In the genomic region with DNA sequence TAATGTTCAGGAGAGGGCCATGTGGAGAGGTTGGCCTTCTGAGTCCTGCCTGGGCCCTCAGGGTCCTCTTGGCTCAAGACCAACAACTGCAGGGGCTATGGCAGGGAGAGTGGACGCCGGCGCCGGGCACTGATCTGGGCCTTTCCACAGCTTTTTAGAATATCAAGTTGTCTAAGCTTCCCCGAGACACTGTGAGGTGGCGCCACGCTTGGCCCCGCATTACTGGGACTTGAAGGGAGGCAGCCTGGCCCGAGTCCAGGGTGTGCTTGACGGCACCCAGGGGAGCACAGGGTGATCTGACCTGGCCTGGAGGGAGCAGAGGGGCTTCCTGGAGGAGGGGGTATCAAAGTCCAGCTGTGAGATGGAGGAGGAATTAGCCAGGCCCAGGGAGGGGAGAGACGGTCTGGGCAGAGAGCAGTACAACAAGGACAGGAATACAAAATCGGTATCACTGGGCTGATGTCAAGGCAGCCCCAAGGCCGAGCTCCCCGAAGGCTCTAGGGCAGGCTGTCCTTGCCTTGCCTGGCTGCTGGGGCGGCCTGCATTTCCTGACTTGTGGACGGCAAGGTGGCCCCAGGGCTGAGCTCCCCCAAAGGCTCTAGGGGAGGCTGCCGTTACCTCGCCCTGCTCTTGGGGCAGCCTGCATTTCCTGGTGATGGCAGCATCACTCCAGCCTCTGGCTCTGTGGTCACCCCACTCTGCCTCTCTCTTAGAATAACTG, we compare ENCODE assay signal across 23 cellular contexts. TPM values are rescaled to one million over a fixed set of nuclear protein-coding genes. Genes with fewer than 3 reads are reported as not detected.
A peak's percentile ranks its signal among the peaks of the same experiment; 100 is the strongest.
DNase-seq lines count a peak whose midpoint lies in the region; ATAC-seq and TF ChIP-seq lines count a peak whose summit lies in the region.
"Had no signal": no experiment of that assay in that cellular context is flagged by ENCODE, and none has a peak within 500 bp of the region (broad histone marks: within the 10 kb centered on the region; RNA-seq: fewer than 3 reads in every experiment).

No MANE protein-coding gene starts in this region.

- H3K36me3 Mint-ChIP-seq in progenitor cell of endocrine pancreas (ENCODE audit: insufficient read depth): no peaks in the 10 kb centered on the region

- 82% methylated on average over 18 of the region's 18 CpGs for WGBS in right cardiac atrium
- 91% methylated on average over 18 of the region's 18 CpGs for WGBS in thymus
- WGBS in SK-N-SH (ENCODE audit: low lambda C conversion rate): 86% methylated on average over 10 of the region's 18 CpGs

- H3F3A ChIP-seq in SK-N-SH (replicated peaks; ENCODE audit: insufficient read depth): no peaks in the 10 kb centered on the region

- H3K9ac ChIP-seq in SK-N-SH: no peak overlapping the region

- no peak overlapping the region for H3K4me3 ChIP-seq in right cardiac atrium (ENCODE audit: low read length)
- H3K4me3 ChIP-seq in thymus (ENCODE audit: low read length): no peak overlapping the region
- H3K4me3 ChIP-seq in SK-N-SH (ENCODE audit: low read depth in 2 of 2, low read length in 1 of 2): no peak overlapping the region
- H3K4me3 ChIP-seq: Peyer's patch, SJCRH30 had no signal

- H3K4me2 ChIP-seq in SK-N-SH: no peak overlapping the region

- H3K27ac ChIP-seq in right cardiac atrium (ENCODE audit: low read length): no peak overlapping the region
- peak overlapping the region; percentile 27 for H3K27ac ChIP-seq in caudate nucleus (ENCODE audit: low read depth, low read length)
- peak overlapping the region; percentile 56 for H3K27ac ChIP-seq in thymus (ENCODE audit: low read depth)
- H3K27ac ChIP-seq in SK-N-SH (ENCODE audit: low read depth in 2 of 2, low read length in 1 of 2): no peak overlapping the region
- H3K27ac ChIP-seq: Peyer's patch, SJCRH30 had no signal

- TF ChIP-seq EP300 in SK-N-SH (IDR thresholded peaks at IDR 0.05; ENCODE audit: borderline replicate concordance in 1 of 2, low read depth in 1 of 2, low read length in 1 of 2): no peak

- H3K9me2 ChIP-seq in SK-N-SH: no peaks in the 10 kb centered on the region

- TF ChIP-seq RAD21 in SK-N-SH (IDR thresholded peaks at IDR 0.05; ENCODE audit: low read length): no peak

- H3K4me1 ChIP-seq in right cardiac atrium (ENCODE audit: control insufficient read depth, insufficient read depth, low read length) (no peaks in the 10 kb centered on the region), thymus (ENCODE audit: control insufficient read depth, insufficient read depth, low read length) (peaks cover 29% of the 10 kb centered on the region), SK-N-SH (ENCODE audit: control insufficient read depth in 1 of 2, insufficient read depth in 2 of 2, low read depth in 1 of 2, low read length in 1 of 2) (peaks cover 0 to 31% of the 10 kb centered on the region in 2 experiments; a peak in 1 of 4 replicates)
- H3K4me1 ChIP-seq: Peyer's patch had no signal

- no peaks in the 10 kb centered on the region for H3K27me3 Mint-ChIP-seq in progenitor cell of endocrine pancreas

- DNase-seq in right cardiac atrium (peak in 2 of 3 donors; percentile 43 to 46), left ventricle myocardium superior (no peak), caudate nucleus (lab: John Stamatoyannopoulos, UW) (no peak), progenitor cell of endocrine pancreas (ENCODE audit: low spot score, unreplicated experiment) (no peak), hepatic stellate cell (ENCODE audit: low spot score) (no peak), SK-N-SH (no peak)
- DNase-seq: AML-193, DMS53, EL, GF-D8, GOT3, NCI-H1105, NCI-H2029 treated with DMSO at 0.1 percent for 48 hours, NCI-H226, NCI-H510A treated with DMSO at 0.1 percent for 48 hours, NCI-H748 treated with DMSO at 0.1 percent for 48 hours, Peyer's patch, SJCRH30 had no signal

- no peaks in the 10 kb centered on the region for H3K36me3 ChIP-seq in thymus (ENCODE audit: control insufficient read depth, insufficient read depth)
- H3K36me3 ChIP-seq in SK-N-SH (replicated peaks in 1 of 2; ENCODE audit: control insufficient read depth in 1 of 2, insufficient read depth in 2 of 2, low read length in 1 of 2): no peaks in the 10 kb centered on the region
- H3K36me3 ChIP-seq: Peyer's patch, SJCRH30 had no signal

- no peaks in the 10 kb centered on the region for H4K20me1 ChIP-seq in SK-N-SH (ENCODE audit: insufficient read depth)

- H3K27ac Mint-ChIP-seq in progenitor cell of endocrine pancreas: peak overlapping the region; percentile 33
- H3K27ac Mint-ChIP-seq: IgD-negative memory B cell had no signal

- no peaks in the 10 kb centered on the region for H3K9me3 Mint-ChIP-seq in progenitor cell of endocrine pancreas (ENCODE audit: low read depth)
- H3K9me3 Mint-ChIP-seq: IgD-negative memory B cell had no signal

- peaks cover 15% of the 10 kb centered on the region for H3K4me1 Mint-ChIP-seq in progenitor cell of endocrine pancreas (ENCODE audit: low read depth)
- H3K4me1 Mint-ChIP-seq: IgD-negative memory B cell had no signal

- no peak overlapping the region for H2AFZ ChIP-seq in SK-N-SH (ENCODE audit: low read depth)

- TF ChIP-seq CTCF in progenitor cell of endocrine pancreas (IDR thresholded peaks at IDR 0.05; ENCODE audit: unreplicated experiment) (no peak), SK-N-SH (IDR thresholded peaks at IDR 0.05) (no peak)

- H3K27me3 ChIP-seq in right cardiac atrium (ENCODE audit: control insufficient read depth, insufficient read depth) (no peaks in the 10 kb centered on the region), thymus (ENCODE audit: control insufficient read depth, insufficient read depth) (no peaks in the 10 kb centered on the region), SK-N-SH (ENCODE audit: insufficient read depth) (no peaks in the 10 kb centered on the region; the same call in 1 of the 2 replicates)
- H3K27me3 ChIP-seq: Peyer's patch had no signal

- intact Hi-C loops in right cardiac atrium (cut with DNase I) (no loop called here), left ventricle myocardium superior (cut with micrococcal nuclease) (no loop called here)

- CTCF ChIA-PET in SK-N-SH (lab: Yijun Ruan, JAX): interaction anchor here (0.9 to 1.3 kb wide), 4 partner anchors 46 to 122 kb away, joined by 3 to 4 read pairs (median 3); no protein-coding TSS in a partner anchor

- ATAC-seq in right cardiac atrium (no peak), left ventricle myocardium superior (no peak), GM21381 (IDR thresholded peaks at IDR 0.05; ENCODE audit: unreplicated experiment) (no peak)
- ATAC-seq: HCT116 had no signal

- H3K79me2 ChIP-seq in SK-N-SH (ENCODE audit: insufficient read depth): no peaks in the 10 kb centered on the region

- POLR2A ChIA-PET in SK-N-SH (lab: Yijun Ruan, JAX): no interaction called here

- no peak overlapping the region for H3K4me3 Mint-ChIP-seq in progenitor cell of endocrine pancreas (ENCODE audit: low read depth)
- H3K4me3 Mint-ChIP-seq: IgD-negative memory B cell had no signal

- H3K9me3 ChIP-seq in right cardiac atrium (ENCODE audit: control insufficient read depth, low read length) (no peaks in the 10 kb centered on the region), thymus (ENCODE audit: control insufficient read depth) (peaks cover 2% of the 10 kb centered on the region), SK-N-SH (no peaks in the 10 kb centered on the region)
- H3K9me3 ChIP-seq: Peyer's patch, SJCRH30 had no signal

TF ChIP-seq in SK-N-SH, 30 proteins besides CTCF, POLR2A, EP300 and RAD21 (continues in another document):
- TF ChIP-seq GABPA (IDR thresholded peaks at IDR 0.05; ENCODE audit: low read depth): no peak
- no peak for TF ChIP-seq GATA2 (CRISPR knock-in tag; IDR thresholded peaks at IDR 0.05)
- no peak for TF ChIP-seq FOXJ3 (CRISPR knock-in tag; IDR thresholded peaks at IDR 0.05)
- no peak for TF ChIP-seq FOSL2 (IDR thresholded peaks at IDR 0.05; ENCODE audit: borderline replicate concordance, low read depth)
- no peak for TF ChIP-seq USF2 (IDR thresholded peaks at IDR 0.05; ENCODE audit: borderline replicate concordance, low read depth, low read length)
- TF ChIP-seq FOXM1 (IDR thresholded peaks at IDR 0.05; ENCODE audit: low read depth): no peak
- TF ChIP-seq ZBTB33 (IDR thresholded peaks at IDR 0.05; ENCODE audit: borderline replicate concordance, low read depth): no peak
- no peak for TF ChIP-seq IRF3 (IDR thresholded peaks at IDR 0.05; ENCODE audit: low read depth, low read length)

RNA-seq across cellular contexts. Expression of gene ABLIM2, which starts 28.1 kb away (rescaled TPM):
- 10 to 100 TPM in 2 of 4 donors, 1 to 10 TPM in 2; 6.2 to 17.4 (median 9.6) TPM for total RNA-seq in right cardiac atrium
- 4.2 TPM for polyA plus RNA-seq in right cardiac atrium
- 28.3 TPM for total RNA-seq in left ventricle myocardium superior
- total RNA-seq in progenitor cell of endocrine pancreas: 5.7 and 7.5 TPM in 2 replicates
- 7.4 TPM for polyA plus RNA-seq in thymus
- polyA plus RNA-seq in SK-N-SH (2012; rRNA removed): 0.53 and 0.80 TPM in 2 replicates
- polyA plus RNA-seq in SK-N-SH (2012; cell fraction: cytosol; rRNA removed): 0.50 and 0.66 TPM in 2 replicates
- 1.1 and 4.2 TPM in 2 replicates for polyA plus RNA-seq in SK-N-SH (2012; cell fraction: nucleus; rRNA removed)
- polyA plus RNA-seq: AG04450 had no signal

Comparison
In these comparisons a context has a peak if more than half of its experiments do, and no peak if none do; other contexts are left out.
1. DNase-seq: peak in right cardiac atrium (2 of 3); none in left ventricle myocardium superior (single experiment), caudate nucleus (0 of 61), progenitor cell of endocrine pancreas (single experiment), hepatic stellate cell (single experiment) and SK-N-SH (single experiment).
2. H3K27ac ChIP-seq: peak in caudate nucleus (single experiment) and thymus (single experiment); none in right cardiac atrium (single experiment) and SK-N-SH (0 of 2).